ENCODE assay signal across 36 cellular contexts in the genomic region with DNA sequence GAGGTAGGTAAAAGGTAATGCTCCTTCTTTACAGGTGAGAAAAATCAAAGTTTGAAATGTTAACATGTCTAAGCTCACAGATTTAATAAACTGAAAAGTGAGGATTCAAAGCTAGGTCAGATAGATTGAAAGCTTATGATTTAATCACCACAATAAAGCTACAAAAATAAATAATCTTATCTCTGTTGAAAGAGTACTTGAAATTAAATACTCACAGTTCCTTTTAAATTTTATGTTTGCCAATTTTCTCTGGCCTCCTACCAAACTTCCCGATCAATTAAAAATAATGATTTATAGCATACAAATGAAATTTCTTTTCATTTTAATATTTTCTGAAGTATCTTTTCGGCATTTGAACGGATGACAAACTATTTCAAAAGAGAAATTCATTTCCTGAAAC.
"Had no signal": no experiment of that assay in that cellular context is flagged by ENCODE, and none has a peak within 500 bp of the region (broad histone marks: within the 10 kb centered on the region; RNA-seq: fewer than 3 reads in every experiment).

No MANE protein-coding gene starts in this region.

- DNase-seq: activated CD4-positive, alpha-beta memory T cell treated with anti-CD3 and anti-CD28 coated beads for 36 hours; activated CD4-positive, alpha-beta T cell treated with anti-CD3 and anti-CD28 coated beads for 36 hours; activated CD4-positive, alpha-beta T cell treated with anti-CD3 and anti-CD28 coated beads, Interleukin-2, amount 10 ng/mL, durations not matched to agents 24 days and 14 days; activated CD4-positive, CD25-positive, alpha-beta regulatory T cell; activated CD4-positive, CD25-positive, alpha-beta regulatory T cell treated with anti-CD3 and anti-CD28 coated beads, Interleukin-2, amount 50 U/mL, for 72 hours; activated CD8-positive, alpha-beta memory T cell treated with anti-CD3 and anti-CD28 coated beads, Interleukin-2, amount 10 ng/mL, durations not matched to agents 7 days and 5 days; activated CD8-positive, alpha-beta memory T cell treated with anti-CD3 and anti-CD28 coated beads, Interleukin-2, amount 50 U/mL, for 4 hours; activated CD8-positive, alpha-beta T cell treated with anti-CD3 and anti-CD28 coated beads, Interleukin-2, amount 10 ng/mL, durations not matched to agents 7 days and 5 days; activated effector memory CD4-positive, alpha-beta T cell treated with anti-CD3 and anti-CD28 coated beads, Interleukin-2, amount 50 U/mL, for 16 hours; activated naive CD4-positive, alpha-beta T cell treated with anti-CD3 and anti-CD28 coated beads for 36 hours; activated naive CD8-positive, alpha-beta T cell treated with anti-CD3 and anti-CD28 coated beads for 36 hours; activated naive CD8-positive, alpha-beta T cell treated with anti-CD3 and anti-CD28 coated beads, Interleukin-2, amount 50 U/mL, for 24 hours; activated T-cell treated with anti-CD3 and anti-CD28 coated beads, Interleukin-2, amount 50 U/mL, for 1 hour; activated T-cell treated with anti-CD3 and anti-CD28 coated beads, Interleukin-2, amount 50 U/mL, for 48 hours; adrenal gland; amygdala; aorta; central memory CD4-positive, alpha-beta T cell; cerebellar nuclear complex; colonic mucosa; effector memory CD4-positive, alpha-beta T cell; endodermal cell; foreskin fibroblast; gastrocnemius medialis; glutamatergic neuron; heart right ventricle; T-helper 2 cell had no signal

- H3K27me3 Mint-ChIP-seq: dendritic cell treated with granulocyte-macrophage colony-stimulating factor and Interleukin-4, amounts not matched to agents 40 ng/mL and 50 ng/mL, for 4 days had no signal

- H3K9me3 Mint-ChIP-seq: activated CD4-positive, alpha-beta memory T cell treated with anti-CD3 and anti-CD28 coated beads for 36 hours; activated CD4-positive, alpha-beta T cell treated with anti-CD3 and anti-CD28 coated beads, Interleukin-2, amount 10 ng/mL, durations not matched to agents 24 days and 14 days; activated T-helper 1 cell treated with anti-CD3 and anti-CD28 coated beads, Interleukin-12 subunit alpha, Interleukin-12 subunit beta, Interleukin-2, Interleukin-4 antibody, amounts not matched to agents 30 ng/mL and 10 ng/mL and 1 ng/mL, durations not matched to agents 14 hours and 24 hours and 36 hours; activated T-helper 2 cell treated with anti-CD3 and anti-CD28 coated beads, Interferon-gamma antibody, Interleukin-2, Interleukin-4, amounts not matched to agents 10 μg/mL and 5 μg/mL and 100 μg/mL, durations not matched to agents 14 hours and 24 hours and 36 hours had no signal

- H3K27ac Mint-ChIP-seq: activated CD4-positive, alpha-beta memory T cell treated with anti-CD3 and anti-CD28 coated beads for 36 hours; activated CD4-positive, alpha-beta T cell treated with anti-CD3 and anti-CD28 coated beads for 36 hours; activated CD4-positive, alpha-beta T cell treated with anti-CD3 and anti-CD28 coated beads, Interleukin-2, amount 10 ng/mL, durations not matched to agents 24 days and 14 days; activated CD8-positive, alpha-beta memory T cell treated with anti-CD3 and anti-CD28 coated beads, Interleukin-2, amount 10 ng/mL, durations not matched to agents 7 days and 5 days; activated CD8-positive, alpha-beta T cell treated with anti-CD3 and anti-CD28 coated beads, Interleukin-2, amount 10 ng/mL, durations not matched to agents 7 days and 5 days; activated naive CD4-positive, alpha-beta T cell treated with anti-CD3 and anti-CD28 coated beads for 36 hours; activated naive CD4-positive, alpha-beta T cell treated with anti-CD3 and anti-CD28 coated beads, Interleukin-2, amount 50 U/mL, for 24 hours; activated naive CD8-positive, alpha-beta T cell treated with anti-CD3 and anti-CD28 coated beads for 36 hours; activated naive CD8-positive, alpha-beta T cell treated with anti-CD3 and anti-CD28 coated beads, Interleukin-2, amount 50 U/mL, for 24 hours; activated T-helper 1 cell treated with anti-CD3 and anti-CD28 coated beads, Interleukin-12 subunit alpha, Interleukin-12 subunit beta, Interleukin-2, Interleukin-4 antibody, amounts not matched to agents 30 ng/mL and 10 ng/mL and 1 ng/mL, durations not matched to agents 14 hours and 24 hours and 36 hours; activated T-helper 2 cell treated with anti-CD3 and anti-CD28 coated beads, Interferon-gamma antibody, Interleukin-2, Interleukin-4, amounts not matched to agents 10 μg/mL and 5 μg/mL and 100 μg/mL, durations not matched to agents 14 hours and 24 hours and 36 hours; dendritic cell treated with granulocyte-macrophage colony-stimulating factor and Interleukin-4, amounts not matched to agents 40 ng/mL and 50 ng/mL, for 4 days had no signal

- H3K4me1 ChIP-seq: breast epithelium, colonic mucosa, gastrocnemius medialis had no signal

- H3K4me1 Mint-ChIP-seq: activated CD4-positive, alpha-beta T cell treated with anti-CD3 and anti-CD28 coated beads for 36 hours; activated CD4-positive, alpha-beta T cell treated with anti-CD3 and anti-CD28 coated beads, Interleukin-2, amount 10 ng/mL, durations not matched to agents 24 days and 14 days; activated CD8-positive, alpha-beta memory T cell treated with anti-CD3 and anti-CD28 coated beads, Interleukin-2, amount 10 ng/mL, durations not matched to agents 7 days and 5 days; activated naive CD4-positive, alpha-beta T cell treated with anti-CD3 and anti-CD28 coated beads, Interleukin-2, amount 50 U/mL, for 24 hours; activated naive CD8-positive, alpha-beta T cell treated with anti-CD3 and anti-CD28 coated beads for 36 hours; activated naive CD8-positive, alpha-beta T cell treated with anti-CD3 and anti-CD28 coated beads, Interleukin-2, amount 50 U/mL, for 24 hours; brain had no signal

- H3K4me3 Mint-ChIP-seq: activated CD4-positive, alpha-beta memory T cell treated with anti-CD3 and anti-CD28 coated beads for 36 hours; activated CD4-positive, alpha-beta T cell treated with anti-CD3 and anti-CD28 coated beads for 36 hours; activated CD4-positive, alpha-beta T cell treated with anti-CD3 and anti-CD28 coated beads, Interleukin-2, amount 10 ng/mL, durations not matched to agents 24 days and 14 days; activated CD8-positive, alpha-beta memory T cell treated with anti-CD3 and anti-CD28 coated beads, Interleukin-2, amount 10 ng/mL, durations not matched to agents 7 days and 5 days; activated CD8-positive, alpha-beta T cell treated with anti-CD3 and anti-CD28 coated beads, Interleukin-2, amount 10 ng/mL, durations not matched to agents 7 days and 5 days; activated naive CD4-positive, alpha-beta T cell treated with anti-CD3 and anti-CD28 coated beads for 36 hours; activated naive CD4-positive, alpha-beta T cell treated with anti-CD3 and anti-CD28 coated beads, Interleukin-2, amount 50 U/mL, for 24 hours; activated naive CD8-positive, alpha-beta T cell treated with anti-CD3 and anti-CD28 coated beads for 36 hours; activated naive CD8-positive, alpha-beta T cell treated with anti-CD3 and anti-CD28 coated beads, Interleukin-2, amount 50 U/mL, for 24 hours; activated T-helper 1 cell treated with anti-CD3 and anti-CD28 coated beads, Interleukin-12 subunit alpha, Interleukin-12 subunit beta, Interleukin-2, Interleukin-4 antibody, amounts not matched to agents 30 ng/mL and 10 ng/mL and 1 ng/mL, durations not matched to agents 14 hours and 24 hours and 36 hours; brain; dendritic cell treated with granulocyte-macrophage colony-stimulating factor and Interleukin-4, amounts not matched to agents 40 ng/mL and 50 ng/mL, for 4 days; endodermal cell had no signal

- ATAC-seq: activated CD4-positive, alpha-beta T cell treated with anti-CD3 and anti-CD28 coated beads for 36 hours; activated CD8-positive, alpha-beta memory T cell treated with anti-CD3 and anti-CD28 coated beads, Interleukin-2, amount 10 ng/mL, durations not matched to agents 7 days and 5 days; activated CD8-positive, alpha-beta T cell treated with anti-CD3 and anti-CD28 coated beads, Interleukin-2, amount 10 ng/mL, durations not matched to agents 7 days and 5 days; activated naive CD8-positive, alpha-beta T cell treated with anti-CD3 and anti-CD28 coated beads, Interleukin-2, amount 50 U/mL, for 24 hours; esophagus mucosa; gastrocnemius medialis; heart right ventricle had no signal

- H3K36me3 Mint-ChIP-seq: activated CD4-positive, alpha-beta memory T cell treated with anti-CD3 and anti-CD28 coated beads for 36 hours; activated CD8-positive, alpha-beta memory T cell treated with anti-CD3 and anti-CD28 coated beads, Interleukin-2, amount 10 ng/mL, durations not matched to agents 7 days and 5 days; activated naive CD4-positive, alpha-beta T cell treated with anti-CD3 and anti-CD28 coated beads, Interleukin-2, amount 50 U/mL, for 24 hours had no signal

- H3K36me3 ChIP-seq: adrenal gland, breast epithelium, cardiac muscle cell, colonic mucosa, heart right ventricle had no signal

- H3K9me3 ChIP-seq: adrenal gland, breast epithelium, colonic mucosa, gastrocnemius medialis had no signal

- H3K27ac ChIP-seq: adrenal gland, breast epithelium, cardiac muscle cell, colonic mucosa, gastrocnemius medialis, heart right ventricle had no signal

- H3K4me3 ChIP-seq: adrenal gland, breast epithelium, cardiac muscle cell, colonic mucosa, dorsolateral prefrontal cortex, gastrocnemius medialis, heart right ventricle had no signal

- H3K27me3 ChIP-seq: adrenal gland, breast epithelium, cardiac muscle cell, colonic mucosa, dorsolateral prefrontal cortex, gastrocnemius medialis, heart right ventricle had no signal
